Comparison of ENCODE assay signal across 24 cellular contexts in the genomic region with DNA sequence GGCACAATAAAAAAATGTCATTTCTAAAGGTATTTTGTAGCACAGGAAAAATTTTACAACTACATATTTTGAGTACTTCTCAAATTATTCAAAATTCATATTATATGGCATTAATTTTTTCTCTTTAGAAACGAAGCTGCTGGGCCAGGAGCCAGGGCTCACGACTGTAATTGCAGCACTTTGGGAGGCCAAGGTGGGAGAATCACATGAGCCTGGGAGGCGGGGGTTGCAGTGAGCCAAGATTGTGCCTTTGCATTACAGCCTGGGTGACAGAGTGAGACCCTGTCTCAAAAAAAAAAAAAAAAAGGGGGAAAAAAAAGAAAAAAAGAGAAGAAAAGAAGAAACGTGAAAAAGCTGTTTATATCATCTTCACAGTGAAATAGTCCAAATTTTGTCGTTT.
"Had no signal": no experiment of that assay in that cellular context is flagged by ENCODE, and none has a peak within 500 bp of the region (broad histone marks: within the 10 kb centered on the region; RNA-seq: fewer than 3 reads in every experiment).

No MANE protein-coding gene starts in this region.

- H3K4me3 Mint-ChIP-seq: naive thymus-derived CD4-positive, alpha-beta T cell had no signal

- H3K4me3 ChIP-seq: coronary artery, dorsolateral prefrontal cortex, esophagus squamous epithelium, gastrocnemius medialis, heart right ventricle, hepatocyte, left lung, lower lobe of right lung had no signal

- ATAC-seq: esophagus mucosa; gastrocnemius medialis; heart right ventricle; left cardiac atrium; left lung; left ventricle myocardium superior; lower lobe of right lung; naive thymus-derived CD4-positive, alpha-beta T cell had no signal

- H3K79me2 ChIP-seq: hepatocyte had no signal

- H3K27me3 Mint-ChIP-seq: naive thymus-derived CD4-positive, alpha-beta T cell had no signal

- H3K36me3 Mint-ChIP-seq: naive thymus-derived CD4-positive, alpha-beta T cell had no signal

- H3K27ac Mint-ChIP-seq: naive thymus-derived CD4-positive, alpha-beta T cell had no signal

- H3K9me3 ChIP-seq: esophagus squamous epithelium, gastrocnemius medialis, heart right ventricle, left lung, lower lobe of right lung had no signal

- H3K4me1 ChIP-seq: esophagus squamous epithelium, gastrocnemius medialis, heart right ventricle, left lung, lower lobe of right lung had no signal

- H3K27ac ChIP-seq: coronary artery, epithelial cell of prostate, esophagus squamous epithelium, gastrocnemius medialis, heart right ventricle, hepatocyte, left lung, lower lobe of right lung had no signal

- H3K4me2 ChIP-seq: hepatocyte had no signal

- H3K27me3 ChIP-seq: dorsolateral prefrontal cortex, esophagus squamous epithelium, gastrocnemius medialis, heart right ventricle, hepatocyte, left lung had no signal

- H3K4me1 Mint-ChIP-seq: naive thymus-derived CD4-positive, alpha-beta T cell had no signal

- H3K36me3 ChIP-seq: esophagus squamous epithelium, gastrocnemius medialis, heart right ventricle, left lung, lower lobe of right lung had no signal

- DNase-seq: dermis blood vessel endothelial cell; dorsolateral prefrontal cortex; effector CD4-positive, alpha-beta T cell; effector memory CD4-positive, alpha-beta T cell; erythroblast; esophagus squamous epithelium; foreskin fibroblast; foreskin melanocyte; gastrocnemius medialis; glutamatergic neuron; head of caudate nucleus; heart right ventricle; hypothalamus; left cardiac atrium; left lung; left ventricle myocardium superior; lower lobe of right lung; mesenchymal stem cell; midbrain; naive thymus-derived CD4-positive, alpha-beta T cell had no signal
